ENCODE assay signal across 1 cellular context in the genomic region with DNA sequence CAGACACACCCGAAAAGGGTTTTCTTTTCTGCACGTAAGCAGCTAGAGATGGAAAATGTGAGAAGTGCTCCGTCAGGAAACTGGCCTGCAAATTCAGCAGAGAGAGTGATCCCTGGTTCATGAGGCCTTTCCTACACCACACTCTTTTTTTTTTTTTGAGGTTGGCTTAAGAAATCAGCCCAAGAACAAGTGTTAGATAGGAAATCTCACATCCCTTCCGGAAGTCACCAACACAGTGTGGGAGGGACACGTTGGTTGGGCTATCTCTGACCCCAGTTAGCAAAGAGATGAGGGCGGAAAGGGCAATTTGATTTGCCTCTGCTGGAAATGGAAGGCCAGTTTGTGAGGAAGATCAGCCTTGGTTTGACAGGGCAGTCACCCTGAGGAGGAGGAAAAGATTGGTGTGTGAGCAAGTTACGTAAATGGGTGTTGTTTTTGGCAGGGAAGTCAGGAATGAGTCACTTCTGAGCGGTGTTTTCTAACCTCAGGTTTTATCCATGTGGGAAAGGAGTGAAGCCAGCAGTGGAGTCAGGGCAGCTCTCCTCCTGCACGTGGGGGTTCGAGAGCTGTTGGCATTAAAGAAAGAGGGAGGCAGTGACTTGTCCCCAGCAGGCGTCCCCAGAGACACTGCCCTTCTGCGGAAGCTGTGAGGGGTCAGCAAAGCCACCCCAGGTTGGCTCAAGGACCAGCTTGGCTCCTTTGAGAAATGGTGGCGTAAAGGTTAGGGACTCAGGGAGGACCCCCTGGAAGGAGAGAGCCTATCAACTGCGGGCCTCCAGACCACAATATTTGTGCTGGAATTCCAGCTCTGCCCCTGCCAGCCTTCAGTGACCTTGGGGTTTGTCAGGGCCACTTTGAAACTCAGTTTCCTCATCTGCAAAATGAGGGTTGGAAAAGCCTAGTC.
TF ChIP-seq lines count a peak whose summit lies in the region.

No MANE protein-coding gene starts in this region.

TF ChIP-seq in K562, 482 proteins besides CTCF, POLR2A, EP300 and RAD21 (continued from another document and continues in another):
- TF ChIP-seq SIN3A (IDR thresholded peaks at IDR 0.05; ENCODE audit: borderline replicate concordance in 2 of 2, control insufficient read depth in 1 of 2, low read depth in 2 of 2, low read length in 2 of 2) = no peak
- no peak for TF ChIP-seq ZFPM2 (CRISPR knock-in tag; IDR thresholded peaks at IDR 0.05)
- TF ChIP-seq ZNF551 (CRISPR knock-in tag; IDR thresholded peaks at IDR 0.05) = no peak
- TF ChIP-seq OTX1 (CRISPR knock-in tag; IDR thresholded peaks at IDR 0.05) = peak; percentile 94
- TF ChIP-seq GABPB2 (CRISPR knock-in tag; conservative IDR thresholded peaks at IDR 0.05) = no peak
- no peak for TF ChIP-seq MCM2 (IDR thresholded peaks at IDR 0.05; ENCODE audit: low read depth)
- TF ChIP-seq NFRKB (IDR thresholded peaks at IDR 0.05; ENCODE audit: low read depth) = peak; percentile 96
- TF ChIP-seq POLR2G (IDR thresholded peaks at IDR 0.05; ENCODE audit: low read depth, low read length) = 0 out of 2 replicates have a peak, but pooled peaks have one; percentile 31
- peak; percentile 68; the same call in 1 of the 2 replicates for TF ChIP-seq ZKSCAN8 (CRISPR knock-in tag; IDR thresholded peaks at IDR 0.05)
- TF ChIP-seq, protein P1, sequence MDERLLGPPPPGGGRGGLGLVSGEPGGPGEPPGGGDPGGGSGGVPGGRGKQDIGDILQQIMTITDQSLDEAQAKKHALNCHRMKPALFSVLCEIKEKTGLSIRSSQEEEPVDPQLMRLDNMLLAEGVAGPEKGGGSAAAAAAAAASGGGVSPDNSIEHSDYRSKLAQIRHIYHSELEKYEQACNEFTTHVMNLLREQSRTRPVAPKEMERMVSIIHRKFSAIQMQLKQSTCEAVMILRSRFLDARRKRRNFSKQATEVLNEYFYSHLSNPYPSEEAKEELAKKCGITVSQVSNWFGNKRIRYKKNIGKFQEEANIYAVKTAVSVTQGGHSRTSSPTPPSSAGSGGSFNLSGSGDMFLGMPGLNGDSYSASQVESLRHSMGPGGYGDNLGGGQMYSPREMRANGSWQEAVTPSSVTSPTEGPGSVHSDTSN (CRISPR knock-in tag; IDR thresholded peaks at IDR 0.05; ENCODE audit: low read depth) = no peak
- TF ChIP-seq, protein P1 (tag; conservative IDR thresholded peaks at IDR 0.05; ENCODE audit: low read depth) = peak; percentile 48; the same call in 1 of the 2 replicates
- TF ChIP-seq, protein P2, sequence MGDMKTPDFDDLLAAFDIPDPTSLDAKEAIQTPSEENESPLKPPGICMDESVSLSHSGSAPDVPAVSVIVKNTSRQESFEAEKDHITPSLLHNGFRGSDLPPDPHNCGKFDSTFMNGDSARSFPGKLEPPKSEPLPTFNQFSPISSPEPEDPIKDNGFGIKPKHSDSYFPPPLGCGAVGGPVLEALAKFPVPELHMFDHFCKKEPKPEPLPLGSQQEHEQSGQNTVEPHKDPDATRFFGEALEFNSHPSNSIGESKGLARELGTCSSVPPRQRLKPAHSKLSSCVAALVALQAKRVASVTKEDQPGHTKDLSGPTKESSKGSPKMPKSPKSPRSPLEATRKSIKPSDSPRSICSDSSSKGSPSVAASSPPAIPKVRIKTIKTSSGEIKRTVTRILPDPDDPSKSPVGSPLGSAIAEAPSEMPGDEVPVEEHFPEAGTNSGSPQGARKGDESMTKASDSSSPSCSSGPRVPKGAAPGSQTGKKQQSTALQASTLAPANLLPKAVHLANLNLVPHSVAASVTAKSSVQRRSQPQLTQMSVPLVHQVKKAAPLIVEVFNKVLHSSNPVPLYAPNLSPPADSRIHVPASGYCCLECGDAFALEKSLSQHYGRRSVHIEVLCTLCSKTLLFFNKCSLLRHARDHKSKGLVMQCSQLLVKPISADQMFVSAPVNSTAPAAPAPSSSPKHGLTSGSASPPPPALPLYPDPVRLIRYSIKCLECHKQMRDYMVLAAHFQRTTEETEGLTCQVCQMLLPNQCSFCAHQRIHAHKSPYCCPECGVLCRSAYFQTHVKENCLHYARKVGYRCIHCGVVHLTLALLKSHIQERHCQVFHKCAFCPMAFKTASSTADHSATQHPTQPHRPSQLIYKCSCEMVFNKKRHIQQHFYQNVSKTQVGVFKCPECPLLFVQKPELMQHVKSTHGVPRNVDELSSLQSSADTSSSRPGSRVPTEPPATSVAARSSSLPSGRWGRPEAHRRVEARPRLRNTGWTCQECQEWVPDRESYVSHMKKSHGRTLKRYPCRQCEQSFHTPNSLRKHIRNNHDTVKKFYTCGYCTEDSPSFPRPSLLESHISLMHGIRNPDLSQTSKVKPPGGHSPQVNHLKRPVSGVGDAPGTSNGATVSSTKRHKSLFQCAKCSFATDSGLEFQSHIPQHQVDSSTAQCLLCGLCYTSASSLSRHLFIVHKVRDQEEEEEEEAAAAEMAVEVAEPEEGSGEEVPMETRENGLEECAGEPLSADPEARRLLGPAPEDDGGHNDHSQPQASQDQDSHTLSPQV (IDR thresholded peaks at IDR 0.05) = peak; percentile 97
- TF ChIP-seq, protein P3, sequence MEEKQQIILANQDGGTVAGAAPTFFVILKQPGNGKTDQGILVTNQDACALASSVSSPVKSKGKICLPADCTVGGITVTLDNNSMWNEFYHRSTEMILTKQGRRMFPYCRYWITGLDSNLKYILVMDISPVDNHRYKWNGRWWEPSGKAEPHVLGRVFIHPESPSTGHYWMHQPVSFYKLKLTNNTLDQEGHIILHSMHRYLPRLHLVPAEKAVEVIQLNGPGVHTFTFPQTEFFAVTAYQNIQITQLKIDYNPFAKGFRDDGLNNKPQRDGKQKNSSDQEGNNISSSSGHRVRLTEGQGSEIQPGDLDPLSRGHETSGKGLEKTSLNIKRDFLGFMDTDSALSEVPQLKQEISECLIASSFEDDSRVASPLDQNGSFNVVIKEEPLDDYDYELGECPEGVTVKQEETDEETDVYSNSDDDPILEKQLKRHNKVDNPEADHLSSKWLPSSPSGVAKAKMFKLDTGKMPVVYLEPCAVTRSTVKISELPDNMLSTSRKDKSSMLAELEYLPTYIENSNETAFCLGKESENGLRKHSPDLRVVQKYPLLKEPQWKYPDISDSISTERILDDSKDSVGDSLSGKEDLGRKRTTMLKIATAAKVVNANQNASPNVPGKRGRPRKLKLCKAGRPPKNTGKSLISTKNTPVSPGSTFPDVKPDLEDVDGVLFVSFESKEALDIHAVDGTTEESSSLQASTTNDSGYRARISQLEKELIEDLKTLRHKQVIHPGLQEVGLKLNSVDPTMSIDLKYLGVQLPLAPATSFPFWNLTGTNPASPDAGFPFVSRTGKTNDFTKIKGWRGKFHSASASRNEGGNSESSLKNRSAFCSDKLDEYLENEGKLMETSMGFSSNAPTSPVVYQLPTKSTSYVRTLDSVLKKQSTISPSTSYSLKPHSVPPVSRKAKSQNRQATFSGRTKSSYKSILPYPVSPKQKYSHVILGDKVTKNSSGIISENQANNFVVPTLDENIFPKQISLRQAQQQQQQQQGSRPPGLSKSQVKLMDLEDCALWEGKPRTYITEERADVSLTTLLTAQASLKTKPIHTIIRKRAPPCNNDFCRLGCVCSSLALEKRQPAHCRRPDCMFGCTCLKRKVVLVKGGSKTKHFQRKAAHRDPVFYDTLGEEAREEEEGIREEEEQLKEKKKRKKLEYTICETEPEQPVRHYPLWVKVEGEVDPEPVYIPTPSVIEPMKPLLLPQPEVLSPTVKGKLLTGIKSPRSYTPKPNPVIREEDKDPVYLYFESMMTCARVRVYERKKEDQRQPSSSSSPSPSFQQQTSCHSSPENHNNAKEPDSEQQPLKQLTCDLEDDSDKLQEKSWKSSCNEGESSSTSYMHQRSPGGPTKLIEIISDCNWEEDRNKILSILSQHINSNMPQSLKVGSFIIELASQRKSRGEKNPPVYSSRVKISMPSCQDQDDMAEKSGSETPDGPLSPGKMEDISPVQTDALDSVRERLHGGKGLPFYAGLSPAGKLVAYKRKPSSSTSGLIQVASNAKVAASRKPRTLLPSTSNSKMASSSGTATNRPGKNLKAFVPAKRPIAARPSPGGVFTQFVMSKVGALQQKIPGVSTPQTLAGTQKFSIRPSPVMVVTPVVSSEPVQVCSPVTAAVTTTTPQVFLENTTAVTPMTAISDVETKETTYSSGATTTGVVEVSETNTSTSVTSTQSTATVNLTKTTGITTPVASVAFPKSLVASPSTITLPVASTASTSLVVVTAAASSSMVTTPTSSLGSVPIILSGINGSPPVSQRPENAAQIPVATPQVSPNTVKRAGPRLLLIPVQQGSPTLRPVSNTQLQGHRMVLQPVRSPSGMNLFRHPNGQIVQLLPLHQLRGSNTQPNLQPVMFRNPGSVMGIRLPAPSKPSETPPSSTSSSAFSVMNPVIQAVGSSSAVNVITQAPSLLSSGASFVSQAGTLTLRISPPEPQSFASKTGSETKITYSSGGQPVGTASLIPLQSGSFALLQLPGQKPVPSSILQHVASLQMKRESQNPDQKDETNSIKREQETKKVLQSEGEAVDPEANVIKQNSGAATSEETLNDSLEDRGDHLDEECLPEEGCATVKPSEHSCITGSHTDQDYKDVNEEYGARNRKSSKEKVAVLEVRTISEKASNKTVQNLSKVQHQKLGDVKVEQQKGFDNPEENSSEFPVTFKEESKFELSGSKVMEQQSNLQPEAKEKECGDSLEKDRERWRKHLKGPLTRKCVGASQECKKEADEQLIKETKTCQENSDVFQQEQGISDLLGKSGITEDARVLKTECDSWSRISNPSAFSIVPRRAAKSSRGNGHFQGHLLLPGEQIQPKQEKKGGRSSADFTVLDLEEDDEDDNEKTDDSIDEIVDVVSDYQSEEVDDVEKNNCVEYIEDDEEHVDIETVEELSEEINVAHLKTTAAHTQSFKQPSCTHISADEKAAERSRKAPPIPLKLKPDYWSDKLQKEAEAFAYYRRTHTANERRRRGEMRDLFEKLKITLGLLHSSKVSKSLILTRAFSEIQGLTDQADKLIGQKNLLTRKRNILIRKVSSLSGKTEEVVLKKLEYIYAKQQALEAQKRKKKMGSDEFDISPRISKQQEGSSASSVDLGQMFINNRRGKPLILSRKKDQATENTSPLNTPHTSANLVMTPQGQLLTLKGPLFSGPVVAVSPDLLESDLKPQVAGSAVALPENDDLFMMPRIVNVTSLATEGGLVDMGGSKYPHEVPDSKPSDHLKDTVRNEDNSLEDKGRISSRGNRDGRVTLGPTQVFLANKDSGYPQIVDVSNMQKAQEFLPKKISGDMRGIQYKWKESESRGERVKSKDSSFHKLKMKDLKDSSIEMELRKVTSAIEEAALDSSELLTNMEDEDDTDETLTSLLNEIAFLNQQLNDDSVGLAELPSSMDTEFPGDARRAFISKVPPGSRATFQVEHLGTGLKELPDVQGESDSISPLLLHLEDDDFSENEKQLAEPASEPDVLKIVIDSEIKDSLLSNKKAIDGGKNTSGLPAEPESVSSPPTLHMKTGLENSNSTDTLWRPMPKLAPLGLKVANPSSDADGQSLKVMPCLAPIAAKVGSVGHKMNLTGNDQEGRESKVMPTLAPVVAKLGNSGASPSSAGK (IDR thresholded peaks at IDR 0.05) = peak; percentile 93
- TF ChIP-seq, protein P4, sequence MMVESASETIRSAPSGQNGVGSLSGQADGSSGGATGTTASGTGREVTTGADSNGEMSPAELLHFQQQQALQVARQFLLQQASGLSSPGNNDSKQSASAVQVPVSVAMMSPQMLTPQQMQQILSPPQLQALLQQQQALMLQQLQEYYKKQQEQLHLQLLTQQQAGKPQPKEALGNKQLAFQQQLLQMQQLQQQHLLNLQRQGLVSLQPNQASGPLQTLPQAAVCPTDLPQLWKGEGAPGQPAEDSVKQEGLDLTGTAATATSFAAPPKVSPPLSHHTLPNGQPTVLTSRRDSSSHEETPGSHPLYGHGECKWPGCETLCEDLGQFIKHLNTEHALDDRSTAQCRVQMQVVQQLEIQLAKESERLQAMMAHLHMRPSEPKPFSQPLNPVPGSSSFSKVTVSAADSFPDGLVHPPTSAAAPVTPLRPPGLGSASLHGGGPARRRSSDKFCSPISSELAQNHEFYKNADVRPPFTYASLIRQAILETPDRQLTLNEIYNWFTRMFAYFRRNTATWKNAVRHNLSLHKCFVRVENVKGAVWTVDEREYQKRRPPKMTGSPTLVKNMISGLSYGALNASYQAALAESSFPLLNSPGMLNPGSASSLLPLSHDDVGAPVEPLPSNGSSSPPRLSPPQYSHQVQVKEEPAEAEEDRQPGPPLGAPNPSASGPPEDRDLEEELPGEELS (CRISPR knock-in tag; IDR thresholded peaks at IDR 0.05; ENCODE audit: borderline replicate concordance) = peak; percentile 88
- TF ChIP-seq, protein P5, sequence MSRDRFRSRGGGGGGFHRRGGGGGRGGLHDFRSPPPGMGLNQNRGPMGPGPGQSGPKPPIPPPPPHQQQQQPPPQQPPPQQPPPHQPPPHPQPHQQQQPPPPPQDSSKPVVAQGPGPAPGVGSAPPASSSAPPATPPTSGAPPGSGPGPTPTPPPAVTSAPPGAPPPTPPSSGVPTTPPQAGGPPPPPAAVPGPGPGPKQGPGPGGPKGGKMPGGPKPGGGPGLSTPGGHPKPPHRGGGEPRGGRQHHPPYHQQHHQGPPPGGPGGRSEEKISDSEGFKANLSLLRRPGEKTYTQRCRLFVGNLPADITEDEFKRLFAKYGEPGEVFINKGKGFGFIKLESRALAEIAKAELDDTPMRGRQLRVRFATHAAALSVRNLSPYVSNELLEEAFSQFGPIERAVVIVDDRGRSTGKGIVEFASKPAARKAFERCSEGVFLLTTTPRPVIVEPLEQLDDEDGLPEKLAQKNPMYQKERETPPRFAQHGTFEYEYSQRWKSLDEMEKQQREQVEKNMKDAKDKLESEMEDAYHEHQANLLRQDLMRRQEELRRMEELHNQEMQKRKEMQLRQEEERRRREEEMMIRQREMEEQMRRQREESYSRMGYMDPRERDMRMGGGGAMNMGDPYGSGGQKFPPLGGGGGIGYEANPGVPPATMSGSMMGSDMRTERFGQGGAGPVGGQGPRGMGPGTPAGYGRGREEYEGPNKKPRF (IDR thresholded peaks at IDR 0.05; ENCODE audit: low read depth, low read length) = no peak
- TF ChIP-seq, protein P6, sequence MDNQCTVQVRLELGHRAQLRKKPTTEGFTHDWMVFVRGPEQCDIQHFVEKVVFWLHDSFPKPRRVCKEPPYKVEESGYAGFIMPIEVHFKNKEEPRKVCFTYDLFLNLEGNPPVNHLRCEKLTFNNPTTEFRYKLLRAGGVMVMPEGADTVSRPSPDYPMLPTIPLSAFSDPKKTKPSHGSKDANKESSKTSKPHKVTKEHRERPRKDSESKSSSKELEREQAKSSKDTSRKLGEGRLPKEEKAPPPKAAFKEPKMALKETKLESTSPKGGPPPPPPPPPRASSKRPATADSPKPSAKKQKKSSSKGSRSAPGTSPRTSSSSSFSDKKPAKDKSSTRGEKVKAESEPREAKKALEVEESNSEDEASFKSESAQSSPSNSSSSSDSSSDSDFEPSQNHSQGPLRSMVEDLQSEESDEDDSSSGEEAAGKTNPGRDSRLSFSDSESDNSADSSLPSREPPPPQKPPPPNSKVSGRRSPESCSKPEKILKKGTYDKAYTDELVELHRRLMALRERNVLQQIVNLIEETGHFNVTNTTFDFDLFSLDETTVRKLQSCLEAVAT (IDR thresholded peaks at IDR 0.05) = peak; percentile 81 to 89
- no peak for TF ChIP-seq DACH1 (IDR thresholded peaks at IDR 0.05; ENCODE audit: partially characterized antibody)
- TF ChIP-seq HDAC1 (IDR thresholded peaks at IDR 0.05) = peak in 1 of 2 experiments; percentile 97; a peak in 2 of 4 replicates
- 0 out of 2 replicates have a peak, but pooled peaks have one; percentile 35 for TF ChIP-seq BRD4 (IDR thresholded peaks at IDR 0.05)
